Comparison of ENCODE assay signal across 8 cellular contexts in the genomic region with DNA sequence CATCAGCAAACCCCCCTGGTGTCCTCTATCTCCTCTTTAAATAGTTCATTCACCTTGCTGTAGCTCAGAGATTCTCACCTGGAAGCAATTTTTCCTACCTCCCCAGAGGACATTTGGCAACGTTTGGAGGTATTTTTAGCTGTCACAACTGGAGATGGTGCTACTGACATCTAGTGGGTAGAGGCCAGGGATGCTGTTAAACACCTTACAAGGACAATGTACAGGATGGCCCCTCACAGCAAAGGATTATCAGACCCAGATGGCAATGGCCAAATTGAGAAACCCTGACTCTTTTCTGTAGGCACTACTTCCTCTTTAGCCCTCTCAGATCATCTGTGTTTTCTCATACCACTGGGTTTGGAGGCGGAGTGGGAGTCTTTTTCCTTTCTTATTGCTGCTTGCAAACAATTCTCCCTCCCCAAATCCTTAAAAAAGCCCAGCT. TPM values are rescaled to one million over a fixed set of nuclear protein-coding genes. Genes with fewer than 3 reads are reported as not detected.
DNase-seq lines count a peak whose midpoint lies in the region; ATAC-seq and TF ChIP-seq lines count a peak whose summit lies in the region.

No MANE protein-coding gene starts in this region.

- H3K4me1 ChIP-seq in IMR-90 (ENCODE audit: control insufficient read depth, insufficient read depth, low read length) = no peaks in the 10 kb centered on the region

- ATAC-seq in GM21526 (IDR thresholded peaks at IDR 0.05; ENCODE audit: low FRiP score, unreplicated experiment) (peak; percentile 76), IMR-90 (ENCODE audit: low read depth) (peak; percentile 36; the same call in 1 of the 2 replicates)

- H3K4me2 ChIP-seq in IMR-90 (ENCODE audit: low read depth, low read length) = no peak overlapping the region

- TF ChIP-seq CTCF in GM10266 (IDR thresholded peaks at IDR 0.05; ENCODE audit: control insufficient read depth, insufficient read depth, low read depth, missing control alignments) (peak; percentile 75), IMR-90 (conservative IDR thresholded peaks at IDR 0.05; ENCODE audit: low read depth, low read length) (peak; percentile 57), foreskin fibroblast (IDR thresholded peaks at IDR 0.05; ENCODE audit: low read depth, low read length) (peak; percentile 29)

- no peak overlapping the region for H4K5ac ChIP-seq in IMR-90 (ENCODE audit: low read depth, low read length)

- H3K36me3 ChIP-seq in IMR-90 (ENCODE audit: control insufficient read depth, insufficient read depth, low read length) = no peaks in the 10 kb centered on the region

- intact Hi-C loops in IMR-90 (cut with micrococcal nuclease) = loop anchor here (2.0 kb wide), 1 partner anchor 272 kb away; no protein-coding TSS in a partner anchor

- H4K8ac ChIP-seq in IMR-90 (ENCODE audit: low read depth in 2 of 2, low read length in 2 of 2) = no peak overlapping the region

- no peak overlapping the region for H3K4ac ChIP-seq in IMR-90 (ENCODE audit: low read depth, low read length)

- CTCF ChIA-PET in IMR-90 (lab: Yijun Ruan, JAX) = interaction anchor here (1.0 kb wide), 1 partner anchor 283 kb away, joined by 3 read pairs; no protein-coding TSS in a partner anchor

- no peaks in the 10 kb centered on the region for H3K79me1 ChIP-seq in IMR-90 (ENCODE audit: low read depth in 1 of 2, low read length in 2 of 2)

- TF ChIP-seq RAD21 in IMR-90 (IDR thresholded peaks at IDR 0.05; ENCODE audit: low read length) = peak; percentile 61

- H3K56ac ChIP-seq in IMR-90 (ENCODE audit: extremely low read depth, insufficient read depth, low read length) = no peak overlapping the region

- DNase-seq in GM10266 (ENCODE audit: extremely low spot score) = peak; percentile 36
- peak; percentile 44 for DNase-seq in IMR-90
- DNase-seq in RPMI8226 = peak; percentile 55
- DNase-seq in foreskin fibroblast = peak; percentile 16 to 59
- DNase-seq in activated gamma-delta T cell treated with Interleukin-2 at 50 U/mL for 16 hours = no peak
- no peak for DNase-seq in NCI-H1092 treated with DMSO at 0.1 percent for 48 hours (lab: John Stamatoyannopoulos, UW)
- no peak for DNase-seq in activated CD4-positive, alpha-beta T cell treated with anti-CD3 and anti-CD28 coated beads, Interleukin-2, amount 50 U/mL, for 4 hours

- dilution Hi-C loops in IMR-90 (cut with HindIII; ENCODE audit: low sequenced_read_pairs, unreplicated experiment) = no loop called here

- H4K91ac ChIP-seq in IMR-90 (ENCODE audit: insufficient read depth, low read depth, low read length) = no peak overlapping the region

- peaks cover 2% of the 10 kb centered on the region; the same call in 1 of the 2 replicates for H3K27me3 ChIP-seq in IMR-90 (ENCODE audit: control insufficient read depth, insufficient read depth, low read length)

- POLR2A ChIA-PET in IMR-90 (lab: Charles Lee; ENCODE audit: unreplicated experiment) = no interaction called here

- H3K27ac ChIP-seq in IMR-90 (ENCODE audit: insufficient read depth, low read length) = no peak overlapping the region

- H3K9ac ChIP-seq in IMR-90 (ENCODE audit: low read depth, low read length) = no peak overlapping the region

- no peak overlapping the region for H2BK5ac ChIP-seq in IMR-90 (ENCODE audit: low read depth, low read length, poor library complexity, severe bottlenecking)

- in situ Hi-C loops in IMR-90 (cut with MboI; ENCODE audit: low sequenced_read_pairs) = loop anchor here (25.0 kb wide), 1 partner anchor 1567 kb away; no protein-coding TSS in a partner anchor

- TF ChIP-seq POLR2A in IMR-90 (IDR thresholded peaks at IDR 0.05; ENCODE audit: low read depth, low read length) = no peak

- no peak overlapping the region for H2AK9ac ChIP-seq in IMR-90 (replicated peaks; ENCODE audit: low read depth, low read length, poor library complexity)

- no peak overlapping the region for H3K4me3 ChIP-seq in IMR-90 (ENCODE audit: insufficient read depth, low read depth, low read length)
- H3K4me3 ChIP-seq in foreskin fibroblast (ENCODE audit: low read depth in 1 of 2, low read length in 2 of 2) = no peak overlapping the region

- H2AFZ ChIP-seq in IMR-90 (replicated peaks; ENCODE audit: low read length, poor library complexity) = no peak overlapping the region

- H3K18ac ChIP-seq in IMR-90 (ENCODE audit: low read depth, low read length) = no peak overlapping the region

- no peaks in the 10 kb centered on the region for H3K9me1 ChIP-seq in IMR-90 (ENCODE audit: insufficient read depth, low read length)

- WGBS in IMR-90 (ENCODE audit: extremely low coverage in 2 of 2, insufficient read length in 1 of 2), 2 experiments = no CpG with 5 or more reads among the region's 2 CpGs

- H3K9me3 ChIP-seq in IMR-90 (ENCODE audit: control insufficient read depth, insufficient read depth, low read length) = no peaks in the 10 kb centered on the region; the same call in 1 of the 2 replicates

- H2BK20ac ChIP-seq in IMR-90 (ENCODE audit: low read depth, low read length) = no peak overlapping the region

- H2AK5ac ChIP-seq in IMR-90 (ENCODE audit: low read depth, low read length) = no peak overlapping the region

- BruUV-seq in IMR-90 (replicated peaks; lab: Mats Ljungman, UMichigan) = no TSS peak

- H2BK120ac ChIP-seq in IMR-90 (ENCODE audit: low read depth, low read length) = no peak overlapping the region

- 0 out of 2 replicates have a peak overlapping the region, but pooled peaks have one; percentile 44 for H3K23ac ChIP-seq in IMR-90 (ENCODE audit: low read depth, low read length)

- H4K20me1 ChIP-seq in IMR-90 (ENCODE audit: insufficient read depth, low read length) = no peaks in the 10 kb centered on the region

- no peak overlapping the region for H3K14ac ChIP-seq in IMR-90 (replicated peaks; ENCODE audit: low read depth, low read length)

- no peak overlapping the region for H2BK15ac ChIP-seq in IMR-90 (ENCODE audit: low read depth, low read length)

TF ChIP-seq in IMR-90, 13 proteins besides CTCF, POLR2A, EP300 and RAD21:
- TF ChIP-seq BHLHE40 (IDR thresholded peaks at IDR 0.05; ENCODE audit: low read depth, low read length) (no peak), SMC3 (IDR thresholded peaks at IDR 0.05; ENCODE audit: low read depth, low read length) (peak; percentile 41; the same call in 1 of the 2 replicates)

RNA-seq across cellular contexts. Expression of gene TRA2A, which starts 13.2 kb away (rescaled TPM):
- total RNA-seq in IMR-90 (2012; rRNA removed) = 36.4 and 44.3 TPM in 2 replicates
- polyA plus RNA-seq in IMR-90 (2012; rRNA removed) = 73.6 and 77.3 TPM in 2 replicates
- 16.7 and 17.4 TPM in 2 replicates for polyA plus RNA-seq in IMR-90 (2012; cell fraction: cytosol; rRNA removed)
- 26.8 and 142 TPM in 2 replicates for polyA plus RNA-seq in IMR-90 (2012; cell fraction: nucleus; rRNA removed; ENCODE audit: low replicate concordance)

RNA-seq across cellular contexts. Expression of gene CCDC126, which starts 52.2 kb away (rescaled TPM):
- 5.6 and 10.6 TPM in 2 replicates for total RNA-seq in IMR-90 (2012; rRNA removed)
- polyA plus RNA-seq in IMR-90 (2012; rRNA removed) = 4.1 TPM in 2 replicates
- polyA plus RNA-seq in IMR-90 (2012; cell fraction: cytosol; rRNA removed) = 1.2 and 1.3 TPM in 2 replicates
- 0.45 and 2.2 TPM in 2 replicates for polyA plus RNA-seq in IMR-90 (2012; cell fraction: nucleus; rRNA removed; ENCODE audit: low replicate concordance)

Comparison
In these comparisons a context has a peak if more than half of its experiments do, and no peak if none do; other contexts are left out.
1. DNase-seq: peak in GM10266 (single experiment), IMR-90 (single experiment), RPMI8226 (single experiment) and foreskin fibroblast (2 of 2); none in activated gamma-delta T cell treated with Interleukin-2 at 50 U/mL for 16 hours (single experiment), NCI-H1092 treated with DMSO at 0.1 percent for 48 hours (single experiment) and activated CD4-positive, alpha-beta T cell treated with anti-CD3 and anti-CD28 coated beads, Interleukin-2, amount 50 U/mL, for 4 hours (0 of 2).
2. Peak in every context shown above with its lines, with median percentiles within 50 percentile points of each other: CTCF ChIP-seq.